ENCODE assay signal across 8 cellular contexts in the genomic region with DNA sequence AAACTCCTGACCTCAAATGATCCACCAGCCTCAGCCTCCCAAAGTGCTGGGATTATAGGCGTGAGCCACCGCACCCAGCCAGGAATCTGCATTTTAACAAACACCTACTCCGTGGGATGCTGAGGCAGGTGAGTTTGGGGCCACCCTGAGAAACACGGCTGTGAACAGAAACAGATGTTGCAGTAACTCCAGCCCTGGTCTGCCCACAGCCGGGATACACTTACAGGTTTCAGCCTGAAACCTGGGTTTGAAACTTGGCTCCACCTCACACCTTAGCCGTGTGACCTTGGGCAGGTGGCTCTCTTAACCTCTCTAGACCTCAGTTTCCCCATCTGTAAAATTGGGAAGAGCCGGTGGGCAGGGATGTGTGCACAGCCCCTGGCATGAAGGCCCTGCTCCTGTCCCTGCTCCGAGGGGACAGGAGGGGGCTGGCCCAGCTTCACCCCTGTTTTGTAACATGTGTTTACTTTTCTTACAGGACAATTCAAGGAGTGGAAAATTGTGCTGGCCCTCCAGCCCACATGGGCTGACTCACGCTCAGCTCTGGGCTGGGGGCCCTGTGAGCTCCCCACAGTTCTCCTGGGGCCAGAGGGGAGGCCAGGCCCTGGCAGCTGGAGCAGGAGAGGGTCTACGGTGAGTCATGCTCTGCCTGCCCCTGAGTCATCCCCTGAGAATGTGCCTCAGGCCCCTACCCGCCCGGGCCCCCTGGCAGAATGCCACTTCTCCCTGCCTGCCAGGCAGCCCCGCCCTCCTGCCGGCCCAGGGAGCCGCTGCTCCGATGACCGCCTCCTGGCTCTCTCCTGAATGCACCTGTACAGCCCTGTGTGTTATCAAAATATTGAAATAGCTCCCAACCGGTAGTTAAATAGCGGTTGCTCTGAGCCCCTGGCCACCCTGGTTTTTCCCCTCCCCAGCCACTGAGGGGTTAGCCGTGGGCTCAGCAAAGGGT. TPM values are rescaled to one million over a fixed set of nuclear protein-coding genes. Genes with fewer than 3 reads are reported as not detected.
A peak's percentile ranks its signal among the peaks of the same experiment; 100 is the strongest.
DNase-seq lines count a peak whose midpoint lies in the region; ATAC-seq and TF ChIP-seq lines count a peak whose summit lies in the region.

No MANE protein-coding gene starts in this region.

- peaks cover 3% of the 10 kb centered on the region for H3K36me3 Mint-ChIP-seq in T-helper 17 cell (ENCODE audit: low read depth)

- H3K4me3 Mint-ChIP-seq in T-helper 17 cell, result no peak overlapping the region

- intact Hi-C loops in posterior vena cava (cut with DNase I), result loop anchor here in 1 of 2 donors (10.0 kb wide), 1 partner anchor 180 kb away; the partner anchor contains the start of gene ZNF500

- H3K4me1 Mint-ChIP-seq in T-helper 17 cell, result peaks cover 5% of the 10 kb centered on the region

- peaks cover 50% of the 10 kb centered on the region for H3K27me3 Mint-ChIP-seq in T-helper 17 cell

- no peak overlapping the region for H3K27ac Mint-ChIP-seq in T-helper 17 cell

- peak; percentile 85 for ATAC-seq in SK-N-SH treated with all-trans-retinoic acid at 6 μM for 48 hours
- ATAC-seq in T-helper 17 cell, result no peak
- no peak for ATAC-seq in GM19324 (IDR thresholded peaks at IDR 0.05; ENCODE audit: low FRiP score, unreplicated experiment)
- ATAC-seq in activated CD4-positive, CD25-positive, alpha-beta regulatory T cell treated with anti-CD3 and anti-CD28 coated beads, Interleukin-2, amount 50 U/mL, for 24 hours, result no peak

- DNase-seq in COLO829 (ENCODE audit: low spot score) (peak; percentile 90), LoVo (ENCODE audit: low spot score) (peak; percentile 92), glomerular endothelial cell (ENCODE audit: extremely low read depth, low read depth, low spot score) (peak; percentile 64), posterior vena cava (ENCODE audit: low spot score) (peak; percentile 96), T-helper 17 cell (no peak)

- no peaks in the 10 kb centered on the region for H3K9me3 ChIP-seq in T-helper 17 cell (ENCODE audit: control insufficient read depth, low read length, poor library complexity, severe bottlenecking)

TF ChIP-seq in SK-N-SH treated with all-trans-retinoic acid at 6 μM for 48 hours, 23 proteins besides CTCF, POLR2A, EP300 and RAD21:
- TF ChIP-seq ARNTL (CRISPR knock-in tag; IDR thresholded peaks at IDR 0.05; ENCODE audit: borderline replicate concordance, low read depth) (no peak), ZNF565 (CRISPR knock-in tag; conservative IDR thresholded peaks at IDR 0.05; ENCODE audit: low read depth) (no peak), CSRNP3 (CRISPR knock-in tag; IDR thresholded peaks at IDR 0.05) (no peak), PATZ1 (CRISPR knock-in tag; IDR thresholded peaks at IDR 0.05; ENCODE audit: borderline replicate concordance) (peak; percentile 96; the same call in 1 of the 2 replicates)

RNA-seq across cellular contexts. Expression of gene PPL, which starts 7.7 kb away (rescaled TPM):
- 0.18 and 1.3 TPM in 2 replicates for total RNA-seq in glomerular endothelial cell
- total RNA-seq in posterior vena cava, result 10 to 100 TPM; 23.8 to 24.1 TPM
- total RNA-seq in T-helper 17 cell, result not detected

RNA-seq across cellular contexts. Expression of gene SEC14L5, which starts 13.5 kb away (rescaled TPM):
- not detected in 2 replicates for total RNA-seq in glomerular endothelial cell
- total RNA-seq in posterior vena cava, result 1 to 10 TPM in 1 of 2 donors, under 1 TPM in 1; 0.86 to 1.1 TPM
- total RNA-seq in T-helper 17 cell, result 10 to 100 TPM in 1 of 2 donors, under 1 TPM in 1; 0.45 to 13.9 TPM

Comparison
In these comparisons a context has a peak if more than half of its experiments do, and no peak if none do; other contexts are left out.
1. DNase-seq: peak in COLO829 (single experiment), LoVo (single experiment), glomerular endothelial cell (single experiment) and posterior vena cava (single experiment); none in T-helper 17 cell (0 of 3).
2. RNA of gene PPL, which starts 7.7 kb away (total RNA-seq): 23.8 to 24.1 TPM in posterior vena cava; 0.18 to 1.3 TPM in glomerular endothelial cell and not detected in T-helper 17 cell; every median in the first group is over 10 times any median in the second.